8 cellular contexts compared by ENCODE assay signal in the genomic region with DNA sequence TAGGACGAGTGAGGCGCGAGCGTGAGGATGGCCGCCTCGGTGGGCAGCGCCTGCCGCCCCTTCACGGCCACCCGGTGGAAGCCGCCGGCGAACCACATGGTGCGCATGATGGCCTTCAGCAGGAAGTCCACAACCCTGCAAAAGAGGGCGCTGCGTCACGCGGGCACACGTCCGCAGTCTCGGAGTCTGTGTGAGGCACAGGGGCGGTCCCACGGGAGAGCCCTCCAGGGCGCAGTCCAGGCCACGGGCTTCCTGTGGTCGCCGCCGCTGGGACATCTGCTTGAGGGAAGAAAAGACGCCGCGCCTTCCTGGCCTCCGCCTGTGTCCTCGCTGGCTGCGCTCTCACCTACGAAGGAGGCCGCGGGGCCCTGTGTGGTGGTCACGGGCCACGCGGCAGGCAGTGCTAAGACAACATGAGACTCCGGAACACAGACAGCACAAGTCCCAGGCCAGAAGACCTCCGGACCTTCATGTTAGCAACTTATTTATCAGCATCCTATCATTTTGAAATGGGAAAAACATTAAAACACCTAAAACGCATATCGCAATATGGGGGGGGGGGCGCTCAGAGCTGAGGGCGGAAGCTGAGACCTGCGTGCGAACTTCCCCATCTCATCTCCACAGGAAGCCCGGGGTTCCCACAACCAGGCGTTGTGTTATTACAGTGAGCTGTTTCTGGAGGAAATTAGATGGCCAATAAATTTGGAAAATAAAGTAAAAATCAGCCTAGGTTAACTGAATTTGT.
DNase-seq lines count a peak whose midpoint lies in the region; ATAC-seq and TF ChIP-seq lines count a peak whose summit lies in the region.

No MANE protein-coding gene starts in this region.

- peaks cover 26% of the 10 kb centered on the region for H3K36me3 Mint-ChIP-seq in T-helper 2 cell treated with Interferon-gamma antibody and Interleukin-4, amounts not matched to agents 5 μg/mL and 100 μg/mL, for 36 hours (ENCODE audit: low read depth)

- H3K4me1 Mint-ChIP-seq in T-helper 2 cell treated with Interferon-gamma antibody and Interleukin-4, amounts not matched to agents 5 μg/mL and 100 μg/mL, for 36 hours (ENCODE audit: low read depth), result peaks cover 14% of the 10 kb centered on the region

- peaks cover 39% of the 10 kb centered on the region for H3K36me3 ChIP-seq in neutrophil

- peak overlapping the region; percentile 99 for H3K27ac ChIP-seq in neutrophil

- H3K27me3 Mint-ChIP-seq in T-helper 2 cell treated with Interferon-gamma antibody and Interleukin-4, amounts not matched to agents 5 μg/mL and 100 μg/mL, for 36 hours (ENCODE audit: low read depth), result no peaks in the 10 kb centered on the region

- no peaks in the 10 kb centered on the region for H3K9me3 Mint-ChIP-seq in T-helper 2 cell treated with Interferon-gamma antibody and Interleukin-4, amounts not matched to agents 5 μg/mL and 100 μg/mL, for 36 hours

- TF ChIP-seq CTCF in neutrophil (IDR thresholded peaks at IDR 0.05), result peak; percentile 69

- ATAC-seq in GM18870 (IDR thresholded peaks at IDR 0.05; ENCODE audit: unreplicated experiment) (peak; percentile 29), HG02870 (IDR thresholded peaks at IDR 0.05; ENCODE audit: unreplicated experiment) (peak; percentile 24)

- no peaks in the 10 kb centered on the region for H3K9me3 ChIP-seq in neutrophil

- no peak for DNase-seq in T-helper 2 cell treated with Interferon-gamma antibody and Interleukin-4, amounts not matched to agents 5 μg/mL and 100 μg/mL, for 36 hours (ENCODE audit: low spot score)
- no peak for DNase-seq in stimulated activated CD4-positive, alpha-beta T cell treated with anti-CD3 and anti-CD28 coated beads, Interleukin-4, amount 100 ng/mL, for 4 hours
- DNase-seq in GM19240 (ENCODE audit: insufficient read length, low spot score), result no peak
- DNase-seq in NCI-H1417 treated with DMSO at 0.1 percent for 48 hours (lab: John Stamatoyannopoulos, UW), result no peak
- DNase-seq in NCI-H2196 (lab: John Stamatoyannopoulos, UW; ENCODE audit: unreplicated experiment), result no peak

- peak overlapping the region; percentile 59 for H3K4me3 Mint-ChIP-seq in T-helper 2 cell treated with Interferon-gamma antibody and Interleukin-4, amounts not matched to agents 5 μg/mL and 100 μg/mL, for 36 hours

- peak overlapping the region; percentile 71 to 74 for H3K4me3 ChIP-seq in neutrophil (ENCODE audit: low read depth in 1 of 2, low read length in 1 of 2)

- H3K27me3 ChIP-seq in neutrophil, result no peaks in the 10 kb centered on the region

- peak overlapping the region; percentile 67 for H3K27ac Mint-ChIP-seq in T-helper 2 cell treated with Interferon-gamma antibody and Interleukin-4, amounts not matched to agents 5 μg/mL and 100 μg/mL, for 36 hours

- peaks cover 84 to 87% of the 10 kb centered on the region in 2 experiments for H3K4me1 ChIP-seq in neutrophil (ENCODE audit: control insufficient read depth in 1 of 2, insufficient read depth in 1 of 2, low read depth in 1 of 2, low read length in 1 of 2)
